1 cellular context compared by ENCODE assay signal in the genomic region with DNA sequence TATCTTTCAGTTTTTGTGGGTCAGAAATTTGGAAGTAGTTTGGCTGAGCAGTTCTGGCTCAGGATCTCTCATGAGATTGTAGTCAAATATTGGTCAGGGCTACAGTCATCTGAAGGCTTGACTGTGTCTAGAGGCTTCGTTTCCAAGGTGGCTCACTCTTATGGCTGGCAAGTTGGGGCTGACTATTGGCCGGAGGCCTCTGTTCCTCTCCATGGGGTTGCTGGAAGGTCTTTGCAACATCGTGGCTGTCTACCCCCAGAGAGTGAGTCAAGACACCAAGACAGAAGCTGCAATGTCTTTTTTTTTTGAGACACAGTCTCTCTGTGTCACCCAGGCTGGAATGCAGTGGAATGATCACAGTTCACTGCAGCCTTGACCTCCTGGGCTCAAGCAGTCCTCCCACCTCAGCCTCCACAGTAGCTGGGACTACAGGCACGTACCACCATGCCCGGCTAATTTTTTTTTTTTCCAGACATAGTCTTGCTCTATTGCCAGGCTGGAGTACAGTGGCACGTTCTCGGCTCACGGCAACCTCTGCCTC.
TF ChIP-seq lines count a peak whose summit lies in the region.

No MANE protein-coding gene starts in this region.

TF ChIP-seq in GM12878, 131 proteins besides CTCF, POLR2A, EP300 and RAD21:
- no peak for TF ChIP-seq CBX3 (IDR thresholded peaks at IDR 0.05; ENCODE audit: borderline replicate concordance, low read depth)
- TF ChIP-seq RBBP5 (conservative IDR thresholded peaks at IDR 0.05), result no peak
- TF ChIP-seq CREM (IDR thresholded peaks at IDR 0.05; ENCODE audit: low read depth), result no peak
- TF ChIP-seq SMC3 (IDR thresholded peaks at IDR 0.05; ENCODE audit: borderline replicate concordance, low read length), result no peak
- no peak for TF ChIP-seq ZBED1 (IDR thresholded peaks at IDR 0.05; ENCODE audit: borderline replicate concordance)
- TF ChIP-seq, protein P1, sequence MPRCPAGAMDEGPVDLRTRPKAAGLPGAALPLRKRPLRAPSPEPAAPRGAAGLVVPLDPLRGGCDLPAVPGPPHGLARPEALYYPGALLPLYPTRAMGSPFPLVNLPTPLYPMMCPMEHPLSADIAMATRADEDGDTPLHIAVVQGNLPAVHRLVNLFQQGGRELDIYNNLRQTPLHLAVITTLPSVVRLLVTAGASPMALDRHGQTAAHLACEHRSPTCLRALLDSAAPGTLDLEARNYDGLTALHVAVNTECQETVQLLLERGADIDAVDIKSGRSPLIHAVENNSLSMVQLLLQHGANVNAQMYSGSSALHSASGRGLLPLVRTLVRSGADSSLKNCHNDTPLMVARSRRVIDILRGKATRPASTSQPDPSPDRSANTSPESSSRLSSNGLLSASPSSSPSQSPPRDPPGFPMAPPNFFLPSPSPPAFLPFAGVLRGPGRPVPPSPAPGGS (IDR thresholded peaks at IDR 0.05; ENCODE audit: borderline replicate concordance, insufficient read depth, low read depth, low read length, poor library complexity, severe bottlenecking), result peak; percentile 44
